1 cellular context compared by ENCODE assay signal in genomic region chr20:63156221-63156671, GRCh38.
TF ChIP-seq lines count a peak whose summit lies in the region.

No MANE protein-coding gene starts in this region.

TF ChIP-seq in HepG2, 621 proteins besides CTCF, POLR2A, EP300 and RAD21 (continued from another document):
- TF ChIP-seq, protein P1, sequence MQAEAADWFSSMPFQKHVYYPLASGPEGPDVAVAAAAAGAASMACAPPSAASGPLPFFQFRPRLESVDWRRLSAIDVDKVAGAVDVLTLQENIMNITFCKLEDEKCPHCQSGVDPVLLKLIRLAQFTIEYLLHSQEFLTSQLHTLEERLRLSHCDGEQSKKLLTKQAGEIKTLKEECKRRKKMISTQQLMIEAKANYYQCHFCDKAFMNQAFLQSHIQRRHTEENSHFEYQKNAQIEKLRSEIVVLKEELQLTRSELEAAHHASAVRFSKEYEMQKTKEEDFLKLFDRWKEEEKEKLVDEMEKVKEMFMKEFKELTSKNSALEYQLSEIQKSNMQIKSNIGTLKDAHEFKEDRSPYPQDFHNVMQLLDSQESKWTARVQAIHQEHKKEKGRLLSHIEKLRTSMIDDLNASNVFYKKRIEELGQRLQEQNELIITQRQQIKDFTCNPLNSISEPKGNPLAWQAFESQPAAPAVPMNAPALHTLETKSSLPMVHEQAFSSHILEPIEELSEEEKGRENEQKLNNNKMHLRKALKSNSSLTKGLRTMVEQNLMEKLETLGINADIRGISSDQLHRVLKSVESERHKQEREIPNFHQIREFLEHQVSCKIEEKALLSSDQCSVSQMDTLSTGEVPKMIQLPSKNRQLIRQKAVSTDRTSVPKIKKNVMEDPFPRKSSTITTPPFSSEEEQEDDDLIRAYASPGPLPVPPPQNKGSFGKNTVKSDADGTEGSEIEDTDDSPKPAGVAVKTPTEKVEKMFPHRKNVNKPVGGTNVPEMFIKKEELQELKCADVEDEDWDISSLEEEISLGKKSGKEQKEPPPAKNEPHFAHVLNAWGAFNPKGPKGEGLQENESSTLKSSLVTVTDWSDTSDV (CRISPR knock-in tag; IDR thresholded peaks at IDR 0.05), result no peak
